1 cellular context compared by ENCODE assay signal in genomic region chr10:113027574-113028392, GRCh38.
TF ChIP-seq lines count a peak whose summit lies in the region.

No MANE protein-coding gene starts in this region.

TF ChIP-seq in HCT116, 20 proteins besides CTCF, POLR2A, EP300 and RAD21 (continued from another document):
- TF ChIP-seq, protein P1, sequence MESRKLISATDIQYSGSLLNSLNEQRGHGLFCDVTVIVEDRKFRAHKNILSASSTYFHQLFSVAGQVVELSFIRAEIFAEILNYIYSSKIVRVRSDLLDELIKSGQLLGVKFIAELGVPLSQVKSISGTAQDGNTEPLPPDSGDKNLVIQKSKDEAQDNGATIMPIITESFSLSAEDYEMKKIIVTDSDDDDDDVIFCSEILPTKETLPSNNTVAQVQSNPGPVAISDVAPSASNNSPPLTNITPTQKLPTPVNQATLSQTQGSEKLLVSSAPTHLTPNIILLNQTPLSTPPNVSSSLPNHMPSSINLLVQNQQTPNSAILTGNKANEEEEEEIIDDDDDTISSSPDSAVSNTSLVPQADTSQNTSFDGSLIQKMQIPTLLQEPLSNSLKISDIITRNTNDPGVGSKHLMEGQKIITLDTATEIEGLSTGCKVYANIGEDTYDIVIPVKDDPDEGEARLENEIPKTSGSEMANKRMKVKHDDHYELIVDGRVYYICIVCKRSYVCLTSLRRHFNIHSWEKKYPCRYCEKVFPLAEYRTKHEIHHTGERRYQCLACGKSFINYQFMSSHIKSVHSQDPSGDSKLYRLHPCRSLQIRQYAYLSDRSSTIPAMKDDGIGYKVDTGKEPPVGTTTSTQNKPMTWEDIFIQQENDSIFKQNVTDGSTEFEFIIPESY (IDR thresholded peaks at IDR 0.05; ENCODE audit: extremely low read depth, insufficient replicate concordance, low read length) = no peak
